In genomic region chr7:114413741-114414140, GRCh38 we compare ENCODE assay signal across 12 cellular contexts. TPM values are rescaled to one million over a fixed set of nuclear protein-coding genes. Genes with fewer than 3 reads are reported as not detected.
DNase-seq lines count a peak whose midpoint lies in the region; ATAC-seq and TF ChIP-seq lines count a peak whose summit lies in the region.
"Had no signal": no experiment of that assay in that cellular context is flagged by ENCODE, and none has a peak within 500 bp of the region (broad histone marks: within the 10 kb centered on the region; RNA-seq: fewer than 3 reads in every experiment).

No MANE protein-coding gene starts in this region.

- peak; percentile 2 for ATAC-seq in foreskin keratinocyte
- ATAC-seq in gastrocnemius medialis = no peak
- no peak for ATAC-seq in GM18873 (IDR thresholded peaks at IDR 0.05; ENCODE audit: low FRiP score, unreplicated experiment)
- no peak for ATAC-seq in GM21737 (IDR thresholded peaks at IDR 0.05; ENCODE audit: unreplicated experiment)
- ATAC-seq in left lung = no peak

- in situ Hi-C loops in gastrocnemius medialis (cut with MboI; ENCODE audit: low sequenced_read_pairs in 4 of 4) = loop anchor here in 3 of 4 donors (10.0 to 25.0 kb wide), 3 partner anchors 326 to 501 kb away; partner anchors contain the start of gene PPP1R3A (in 1 of the 3)

- POLR2A ChIA-PET in HEK293 (lab: Yijun Ruan, JAX) = no interaction called here

- peaks cover 21% of the 10 kb centered on the region for H3K4me1 ChIP-seq in HEK293 (ENCODE audit: control insufficient read depth, insufficient read depth, low read length)
- H3K4me1 ChIP-seq in SJCRH30 = peaks cover 28% of the 10 kb centered on the region
- peaks cover 29% of the 10 kb centered on the region for H3K4me1 ChIP-seq in foreskin keratinocyte
- H3K4me1 ChIP-seq in gastrocnemius medialis = peaks cover 42 to 47% of the 10 kb centered on the region in 2 donors
- no peaks in the 10 kb centered on the region for H3K4me1 ChIP-seq in left lung

- H3K36me3 ChIP-seq in HEK293 (ENCODE audit: control insufficient read depth in 2 of 2, insufficient read depth in 1 of 2, low read length in 2 of 2) (no peaks in the 10 kb centered on the region), SJCRH30 (no peaks in the 10 kb centered on the region), gastrocnemius medialis (no peaks in the 10 kb centered on the region), left lung (no peaks in the 10 kb centered on the region)

- TF ChIP-seq CTCF in HEK293 (tag by site-specific recombination; IDR thresholded peaks at IDR 0.05) (no peak), foreskin keratinocyte (conservative IDR thresholded peaks at IDR 0.05) (no peak), gastrocnemius medialis (IDR thresholded peaks at IDR 0.05 in 4 of 5, conservative IDR thresholded peaks at IDR 0.05 in 1 of 5) (no peak), left lung (IDR thresholded peaks at IDR 0.05) (no peak)

- H3K9me3 ChIP-seq in HEK293 (ENCODE audit: control insufficient read depth, insufficient read depth, low read depth, low read length) = no peaks in the 10 kb centered on the region
- no peaks in the 10 kb centered on the region for H3K9me3 ChIP-seq in SJCRH30 (replicated peaks)
- H3K9me3 ChIP-seq in gastrocnemius medialis = no peaks in the 10 kb centered on the region
- no peaks in the 10 kb centered on the region for H3K9me3 ChIP-seq in left lung

- CTCF ChIA-PET in HEK293 (lab: Yijun Ruan, JAX) = interaction anchor here (0.6 to 1.1 kb wide), 5 partner anchors 14 to 1638 kb away, joined by 3 to 6 read pairs (median 3); no protein-coding TSS in a partner anchor

- no peak for TF ChIP-seq POLR2A in gastrocnemius medialis (IDR thresholded peaks at IDR 0.05)

- peak overlapping the region; percentile 90 for H3K27ac ChIP-seq in HEK293 (ENCODE audit: extremely low read depth, low read depth, low read length)
- H3K27ac ChIP-seq in SJCRH30 = peak overlapping the region; percentile 91
- H3K27ac ChIP-seq in foreskin keratinocyte = no peak overlapping the region
- peak overlapping the region; percentile 74 to 84 (median 75) for H3K27ac ChIP-seq in gastrocnemius medialis
- H3K27ac ChIP-seq in left lung = peak overlapping the region in 1 of 2 donors; percentile 35

- intact Hi-C loops in gastrocnemius medialis (cut with DNase I; ENCODE audit: low total_unique reads) (loop anchor here (10.0 kb wide), 2 partner anchors 121 to 499 kb away; partner anchors contain the start of gene PPP1R3A), left lung (cut with DNase I) (no loop called here)

- no peaks in the 10 kb centered on the region for H3K27me3 ChIP-seq in SJCRH30
- no peaks in the 10 kb centered on the region for H3K27me3 ChIP-seq in foreskin keratinocyte
- no peaks in the 10 kb centered on the region for H3K27me3 ChIP-seq in gastrocnemius medialis
- peaks cover 0 to 5% of the 10 kb centered on the region in 2 donors for H3K27me3 ChIP-seq in left lung

- H3K4me3 ChIP-seq in HEK293 (ENCODE audit: low read depth, low read length) (no peak overlapping the region), SJCRH30 (peak overlapping the region; percentile 75), gastrocnemius medialis (peak overlapping the region; percentile 12 to 45 (median 36)), left lung (no peak overlapping the region)

- DNase-seq in SJCRH30 (peak; percentile 31 to 60), foreskin keratinocyte (peak; percentile 41 to 63), gastrocnemius medialis (no peak), GDM1 (lab: John Stamatoyannopoulos, UW) (no peak), left lung (no peak)
- DNase-seq: activated CD8-positive, alpha-beta memory T cell treated with anti-CD3 and anti-CD28 coated beads for 24 hours; activated naive CD4-positive, alpha-beta T cell treated with anti-CD3 and anti-CD28 coated beads for 36 hours; CD4-positive, CD25-positive, alpha-beta regulatory T cell; T1000 had no signal

TF ChIP-seq in HEK293, 187 proteins besides CTCF, POLR2A, EP300 and RAD21 (continues in another document):
- no peak for TF ChIP-seq ZXDB (tag by site-specific recombination; IDR thresholded peaks at IDR 0.05)
- no peak for TF ChIP-seq ZNF549 (tag by site-specific recombination; IDR thresholded peaks at IDR 0.05)
- TF ChIP-seq PBX3 (CRISPR knock-in tag; IDR thresholded peaks at IDR 0.05) = no peak
- TF ChIP-seq ZNF280C (tag by site-specific recombination; IDR thresholded peaks at IDR 0.05) = no peak
- no peak for TF ChIP-seq ZNF423 (tag by site-specific recombination; IDR thresholded peaks at IDR 0.05)
- TF ChIP-seq ZBTB7A (tag by site-specific recombination; IDR thresholded peaks at IDR 0.05; ENCODE audit: low read depth) = no peak
- TF ChIP-seq ZFP37 (tag by site-specific recombination; IDR thresholded peaks at IDR 0.05) = no peak
- no peak for TF ChIP-seq ZNF433 (tag by site-specific recombination; IDR thresholded peaks at IDR 0.05; ENCODE audit: low read depth)
- TF ChIP-seq ZNF558 (tag by site-specific recombination; IDR thresholded peaks at IDR 0.05) = no peak
- TF ChIP-seq ZBTB26 (tag by site-specific recombination; optimal IDR thresholded peaks at IDR 0.05) = no peak
- TF ChIP-seq ZNF518A (tag by site-specific recombination; conservative IDR thresholded peaks at IDR 0.05; ENCODE audit: low read depth) = no peak

RNA-seq across cellular contexts. Expression of gene FOXP2, which starts 0.9 kb away (rescaled TPM):
- total RNA-seq in SJCRH30 (2014; rRNA removed; shearing (Covaris generic)) = 52.5 and 52.7 TPM in 2 replicates
- total RNA-seq in foreskin keratinocyte = 0.81 and 1.0 TPM in 2 replicates
- 0.08 and 0.16 TPM in 2 replicates for polyA plus RNA-seq in foreskin keratinocyte
- total RNA-seq in gastrocnemius medialis = 10 to 100 TPM in 1 of 4 donors, 1 to 10 TPM in 3; 4.9 to 16.9 (median 7.5) TPM
- 1 to 10 TPM; 5.9 to 9.0 TPM for total RNA-seq in left lung
- total RNA-seq: activated naive CD4-positive, alpha-beta T cell treated with anti-CD3 and anti-CD28 coated beads for 36 hours; CD4-positive, CD25-positive, alpha-beta regulatory T cell had no signal
- polyA plus RNA-seq: CD4-positive, CD25-positive, alpha-beta regulatory T cell had no signal

Comparison
In these comparisons a context has a peak if more than half of its experiments do, and no peak if none do; other contexts are left out.
1. H3K4me3 ChIP-seq: peak in SJCRH30 (single experiment) and gastrocnemius medialis (4 of 4); none in HEK293 (single experiment) and left lung (0 of 2).
2. DNase-seq: peak in SJCRH30 (2 of 2) and foreskin keratinocyte (2 of 2); none in gastrocnemius medialis (0 of 2), GDM1 (single experiment) and left lung (0 of 2).